In genomic region chr2:26018184-26018716, GRCh38 we compare ENCODE assay signal across 8 cellular contexts. TPM values are rescaled to one million over a fixed set of nuclear protein-coding genes. Genes with fewer than 3 reads are reported as not detected.
DNase-seq lines count a peak whose midpoint lies in the region; ATAC-seq and TF ChIP-seq lines count a peak whose summit lies in the region.

No MANE protein-coding gene starts in this region.

- no peak for TF ChIP-seq CTCF in IMR-90 (conservative IDR thresholded peaks at IDR 0.05; ENCODE audit: low read depth, low read length)
- TF ChIP-seq CTCF in VCaP (conservative IDR thresholded peaks at IDR 0.05), result no peak
- no peak for TF ChIP-seq CTCF in esophagus muscularis mucosa (IDR thresholded peaks at IDR 0.05)
- no peak for TF ChIP-seq CTCF in transverse colon (IDR thresholded peaks at IDR 0.05)

- H3K4me3 ChIP-seq in IMR-90 (ENCODE audit: insufficient read depth, low read depth, low read length), result no peak overlapping the region
- no peak overlapping the region for H3K4me3 ChIP-seq in esophagus muscularis mucosa
- H3K4me3 ChIP-seq in transverse colon, result no peak overlapping the region

- no peak overlapping the region for H3K27ac Mint-ChIP-seq in natural killer cell treated with Interleukin-12 subunit alpha and Interleukin-12 subunit beta and Interleukin-15 and Interleukin-18, amount 100 ng/mL, for 72 hours

- 0 out of 2 replicates have a peak overlapping the region, but pooled peaks have one; percentile 5 for H3K14ac ChIP-seq in IMR-90 (replicated peaks; ENCODE audit: low read depth, low read length)

- 0 out of 2 replicates have a peak overlapping the region, but pooled peaks have one; percentile 4 for H2BK120ac ChIP-seq in IMR-90 (ENCODE audit: low read depth, low read length)

- no peak overlapping the region for H2BK5ac ChIP-seq in IMR-90 (ENCODE audit: low read depth, low read length, poor library complexity, severe bottlenecking)

- no peak overlapping the region for H2BK20ac ChIP-seq in IMR-90 (ENCODE audit: low read depth, low read length)

- dilution Hi-C loops in IMR-90 (cut with HindIII; ENCODE audit: low sequenced_read_pairs, unreplicated experiment), result no loop called here

- TF ChIP-seq POLR2A in IMR-90 (IDR thresholded peaks at IDR 0.05; ENCODE audit: low read depth, low read length) (no peak), esophagus muscularis mucosa (IDR thresholded peaks at IDR 0.05; ENCODE audit: low read depth) (no peak), transverse colon (IDR thresholded peaks at IDR 0.05) (no peak)

- intact Hi-C loops in IMR-90 (cut with micrococcal nuclease) (no loop called here), esophagus muscularis mucosa (cut with DNase I) (no loop called here), transverse colon (cut with DNase I; ENCODE audit: low total_unique reads) (no loop called here)

- BruUV-seq in IMR-90 (replicated peaks; lab: Mats Ljungman, UMichigan), result no TSS peak

- TF ChIP-seq EP300 in esophagus muscularis mucosa (IDR thresholded peaks at IDR 0.05) (no peak), transverse colon (IDR thresholded peaks at IDR 0.05; ENCODE audit: low read depth) (no peak)

- H3K56ac ChIP-seq in IMR-90 (ENCODE audit: extremely low read depth, insufficient read depth, low read length), result no peak overlapping the region

- H3K9me1 ChIP-seq in IMR-90 (ENCODE audit: insufficient read depth, low read length), result peaks cover 10% of the 10 kb centered on the region; the same call in 1 of the 2 replicates

- H4K8ac ChIP-seq in IMR-90 (ENCODE audit: low read depth in 2 of 2, low read length in 2 of 2), result peak overlapping the region in 1 of 2 experiments; percentile 4; a peak in 1 of 4 replicates

- H3K4me2 ChIP-seq in IMR-90 (ENCODE audit: low read depth, low read length), result no peak overlapping the region

- no peak overlapping the region for H3K9ac ChIP-seq in IMR-90 (ENCODE audit: low read depth, low read length)

- POLR2A ChIA-PET in IMR-90 (lab: Charles Lee; ENCODE audit: unreplicated experiment), result no interaction called here

- TF ChIP-seq RAD21 in IMR-90 (IDR thresholded peaks at IDR 0.05; ENCODE audit: low read length), result 0 out of 2 replicates have a peak, but pooled peaks have one; percentile 4

- peaks cover 5% of the 10 kb centered on the region for H3K4me1 ChIP-seq in IMR-90 (ENCODE audit: control insufficient read depth, insufficient read depth, low read length)
- H3K4me1 ChIP-seq in esophagus muscularis mucosa, result peaks cover 11 to 16% (median 15%) of the 10 kb centered on the region in 4 donors
- peaks cover 0 to 18% (median 15%) of the 10 kb centered on the region in 4 donors for H3K4me1 ChIP-seq in transverse colon

- no peak overlapping the region; the same call in 1 of the 2 replicates for H3K18ac ChIP-seq in IMR-90 (ENCODE audit: low read depth, low read length)

- H2AFZ ChIP-seq in IMR-90 (replicated peaks; ENCODE audit: low read length, poor library complexity), result peak overlapping the region; percentile 45

- in situ Hi-C loops in IMR-90 (cut with MboI; ENCODE audit: low sequenced_read_pairs), result no loop called here
- in situ Hi-C loops in transverse colon (cut with MboI; ENCODE audit: low pct_ligation_motif_present in 1 of 4, low pct_unique_long_range_greater_than_20kb in 1 of 4, low sequenced_read_pairs in 3 of 4), result no loop called here

- H4K5ac ChIP-seq in IMR-90 (ENCODE audit: low read depth, low read length), result no peak overlapping the region

- H3K27ac ChIP-seq in IMR-90 (ENCODE audit: insufficient read depth, low read length) (0 out of 2 replicates have a peak overlapping the region, but pooled peaks have one; percentile 11), VCaP (peak overlapping the region; percentile 25; the same call in 1 of the 2 replicates), esophagus muscularis mucosa (replicated peaks in 1 of 4) (peak overlapping the region; percentile 41 to 68 (median 50)), transverse colon (peak overlapping the region; percentile 52 to 80 (median 72))

- DNase-seq in Daoy (ENCODE audit: low read depth) (peak; percentile 93), IMR-90 (peak; percentile 88), esophagus muscularis mucosa (ENCODE audit: extremely low spot score) (no peak), transverse colon (peak; percentile 83)
- DNase-seq in natural killer cell treated with Interleukin-12 subunit alpha and Interleukin-12 subunit beta and Interleukin-15 and Interleukin-18, amount 100 ng/mL, for 72 hours (ENCODE audit: low spot score), result no peak

- no peak overlapping the region for H3K4me3 Mint-ChIP-seq in natural killer cell treated with Interleukin-12 subunit alpha and Interleukin-12 subunit beta and Interleukin-15 and Interleukin-18, amount 100 ng/mL, for 72 hours

- H4K91ac ChIP-seq in IMR-90 (ENCODE audit: insufficient read depth, low read depth, low read length), result no peak overlapping the region

- H2AK5ac ChIP-seq in IMR-90 (ENCODE audit: low read depth, low read length), result peak overlapping the region; percentile 10; the same call in 1 of the 2 replicates

- H3K9me3 Mint-ChIP-seq in natural killer cell treated with Interleukin-12 subunit alpha and Interleukin-12 subunit beta and Interleukin-15 and Interleukin-18, amount 100 ng/mL, for 72 hours, result no peaks in the 10 kb centered on the region

- H3K23ac ChIP-seq in IMR-90 (ENCODE audit: low read depth, low read length), result no peak overlapping the region

- H3K27me3 ChIP-seq in IMR-90 (ENCODE audit: control insufficient read depth, insufficient read depth, low read length), result peaks cover 2% of the 10 kb centered on the region; the same call in 1 of the 2 replicates
- H3K27me3 ChIP-seq in esophagus muscularis mucosa, result no peaks in the 10 kb centered on the region
- no peaks in the 10 kb centered on the region for H3K27me3 ChIP-seq in transverse colon

- H3K36me3 ChIP-seq in IMR-90 (ENCODE audit: control insufficient read depth, insufficient read depth, low read length), result no peaks in the 10 kb centered on the region
- H3K36me3 ChIP-seq in esophagus muscularis mucosa, result no peaks in the 10 kb centered on the region
- H3K36me3 ChIP-seq in transverse colon, result no peaks in the 10 kb centered on the region

- peak overlapping the region; percentile 57 for H2AK9ac ChIP-seq in IMR-90 (replicated peaks; ENCODE audit: low read depth, low read length, poor library complexity)

- H3K27me3 Mint-ChIP-seq in natural killer cell treated with Interleukin-12 subunit alpha and Interleukin-12 subunit beta and Interleukin-15 and Interleukin-18, amount 100 ng/mL, for 72 hours, result no peaks in the 10 kb centered on the region

- H3K79me1 ChIP-seq in IMR-90 (ENCODE audit: low read depth in 1 of 2, low read length in 2 of 2), result no peaks in the 10 kb centered on the region

- no CpG with 5 or more reads among the region's 2 CpGs for WGBS in IMR-90 (ENCODE audit: extremely low coverage in 2 of 2, insufficient read length in 1 of 2), 2 experiments
- 22% methylated on average over 2 of the region's 2 CpGs for WGBS in esophagus muscularis mucosa
- WGBS in transverse colon (ENCODE audit: low coverage in 1 of 2), 2 donors, result 25 to 29% methylated on average over 1 to 2 of the region's 2 CpGs

- no peaks in the 10 kb centered on the region for H3K36me3 Mint-ChIP-seq in natural killer cell treated with Interleukin-12 subunit alpha and Interleukin-12 subunit beta and Interleukin-15 and Interleukin-18, amount 100 ng/mL, for 72 hours

- H3K4ac ChIP-seq in IMR-90 (ENCODE audit: low read depth, low read length), result peak overlapping the region; percentile 34

- H3K4me1 Mint-ChIP-seq in natural killer cell treated with Interleukin-12 subunit alpha and Interleukin-12 subunit beta and Interleukin-15 and Interleukin-18, amount 100 ng/mL, for 72 hours (ENCODE audit: low read depth in 2 of 2), result no peaks in the 10 kb centered on the region

- no peaks in the 10 kb centered on the region for H3K9me3 ChIP-seq in IMR-90 (ENCODE audit: control insufficient read depth, insufficient read depth, low read length)
- H3K9me3 ChIP-seq in esophagus muscularis mucosa, result no peaks in the 10 kb centered on the region
- H3K9me3 ChIP-seq in transverse colon, result no peaks in the 10 kb centered on the region

- H4K20me1 ChIP-seq in IMR-90 (ENCODE audit: insufficient read depth, low read length), result no peaks in the 10 kb centered on the region

- peak; percentile 100 for ATAC-seq in IMR-90 (ENCODE audit: low read depth)
- ATAC-seq in natural killer cell treated with Interleukin-12 subunit alpha and Interleukin-12 subunit beta and Interleukin-15 and Interleukin-18, amount 100 ng/mL, for 72 hours, result peak; percentile 67 to 75
- no peak for ATAC-seq in GM19395 (IDR thresholded peaks at IDR 0.05; ENCODE audit: unreplicated experiment)
- no peak for ATAC-seq in HG03175 (IDR thresholded peaks at IDR 0.05; ENCODE audit: unreplicated experiment)

- CTCF ChIA-PET in IMR-90 (lab: Yijun Ruan, JAX), result interaction anchor here (0.6 to 0.8 kb wide), 2 partner anchors 27 to 678 kb away, joined by 4 read pairs; no protein-coding TSS in a partner anchor

- H2BK15ac ChIP-seq in IMR-90 (ENCODE audit: low read depth, low read length), result 0 out of 3 replicates have a peak overlapping the region, but pooled peaks have one; percentile 5

TF ChIP-seq in IMR-90, 13 proteins besides CTCF, POLR2A, EP300 and RAD21 (continues in another document):
- TF ChIP-seq MAZ (IDR thresholded peaks at IDR 0.05; ENCODE audit: borderline replicate concordance, low read depth, low read length), result 0 out of 2 replicates have a peak, but pooled peaks have one; percentile 20
- TF ChIP-seq RFX5 (IDR thresholded peaks at IDR 0.05; ENCODE audit: low read depth, low read length), result no peak

RNA-seq across cellular contexts. Expression of gene RAB10, which starts 15.6 kb away (rescaled TPM):
- 117 and 158 TPM in 2 replicates for total RNA-seq in Daoy (2014; rRNA removed; shearing (Covaris generic))
- total RNA-seq in IMR-90 (2012; rRNA removed) (30.1 and 79.7 TPM in 2 replicates), esophagus muscularis mucosa (100 to 1,000 TPM in 2 of 4 donors, 10 to 100 TPM in 2; 91.0 to 106 (median 98.1) TPM), transverse colon (100 to 1,000 TPM in 3 of 4 donors, 10 to 100 TPM in 1; 99.5 to 150 (median 144) TPM)
- polyA plus RNA-seq in IMR-90 (2012; rRNA removed), result 66.5 and 77.1 TPM in 2 replicates
- polyA plus RNA-seq in IMR-90 (2012; cell fraction: cytosol; rRNA removed), result 45.2 and 71.7 TPM in 2 replicates
- 23.0 and 23.3 TPM in 2 replicates for polyA plus RNA-seq in IMR-90 (2012; cell fraction: nucleus; rRNA removed; ENCODE audit: low replicate concordance)
- 100 to 1,000 TPM in 1 of 2 donors, 10 to 100 TPM in 1; 92.2 to 126 TPM for total RNA-seq in natural killer cell treated with Interleukin-12 subunit alpha and Interleukin-12 subunit beta and Interleukin-15 and Interleukin-18, amount 100 ng/mL, for 72 hours

RNA-seq across cellular contexts. Expression of gene KIF3C, which starts 36.0 kb away (rescaled TPM):
- 7.8 and 16.9 TPM in 2 replicates for total RNA-seq in Daoy (2014; rRNA removed; shearing (Covaris generic))
- total RNA-seq in IMR-90 (2012; rRNA removed) (8.1 and 15.4 TPM in 2 replicates), esophagus muscularis mucosa (10 to 100 TPM in 2 of 4 donors, 1 to 10 TPM in 2; 6.6 to 14.3 (median 9.3) TPM), transverse colon (1 to 10 TPM in 3 of 4 donors, under 1 TPM in 1; 0.37 to 3.2 (median 2.0) TPM)
- 8.3 and 9.4 TPM in 2 replicates for polyA plus RNA-seq in IMR-90 (2012; rRNA removed)
- 6.1 and 8.3 TPM in 2 replicates for polyA plus RNA-seq in IMR-90 (2012; cell fraction: cytosol; rRNA removed)
- 6.6 and 6.9 TPM in 2 replicates for polyA plus RNA-seq in IMR-90 (2012; cell fraction: nucleus; rRNA removed; ENCODE audit: low replicate concordance)
- 1 to 10 TPM in 1 of 2 donors, under 1 TPM in 1; 0.93 to 2.5 TPM for total RNA-seq in natural killer cell treated with Interleukin-12 subunit alpha and Interleukin-12 subunit beta and Interleukin-15 and Interleukin-18, amount 100 ng/mL, for 72 hours

Comparison
In these comparisons a context has a peak if more than half of its experiments do, and no peak if none do; other contexts are left out.
1. DNase-seq: peak in Daoy (single experiment), IMR-90 (single experiment) and transverse colon (single experiment); none in esophagus muscularis mucosa (single experiment) and natural killer cell treated with Interleukin-12 subunit alpha and Interleukin-12 subunit beta and Interleukin-15 and Interleukin-18, amount 100 ng/mL, for 72 hours (single experiment).
2. ATAC-seq: peak in IMR-90 (single experiment) and natural killer cell treated with Interleukin-12 subunit alpha and Interleukin-12 subunit beta and Interleukin-15 and Interleukin-18, amount 100 ng/mL, for 72 hours (2 of 2); none in GM19395 (single experiment) and HG03175 (single experiment).
3. H3K27ac ChIP-seq: peak in every context shown above with its lines; median percentile 72 in transverse colon; 50 in esophagus muscularis mucosa; 25 in VCaP; 11 in IMR-90.